Comparison of ENCODE assay signal across 11 cellular contexts in the genomic region with DNA sequence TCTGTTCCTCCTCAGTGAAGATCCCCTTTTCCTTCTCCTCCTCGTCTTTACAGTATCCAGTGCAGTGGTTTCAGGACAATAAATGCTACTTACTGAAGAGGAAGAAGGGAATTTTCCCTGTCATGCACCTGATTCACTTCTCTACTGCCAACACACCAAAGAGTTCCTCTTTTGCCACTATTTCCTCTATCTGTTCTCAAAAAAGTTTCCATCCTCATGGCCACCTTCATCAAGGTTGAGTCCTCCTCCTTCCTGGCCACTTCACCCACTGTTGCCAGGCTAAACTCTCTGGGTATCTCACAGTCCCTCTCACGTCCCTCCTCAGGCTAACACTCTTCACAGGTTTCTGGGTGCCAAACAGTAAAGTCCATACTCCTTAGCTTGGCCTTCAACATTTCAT. TPM values are rescaled to one million over a fixed set of nuclear protein-coding genes. Genes with fewer than 3 reads are reported as not detected.
DNase-seq lines count a peak whose midpoint lies in the region; ATAC-seq, FAIRE-seq and TF ChIP-seq lines count a peak whose summit lies in the region.
"Had no signal": no experiment of that assay in that cellular context is flagged by ENCODE, and none has a peak within 500 bp of the region (broad histone marks: within the 10 kb centered on the region; RNA-seq: fewer than 3 reads in every experiment).

No MANE protein-coding gene starts in this region.

- peak; percentile 69 for ATAC-seq in GM18498 (IDR thresholded peaks at IDR 0.05; ENCODE audit: unreplicated experiment)
- ATAC-seq in GM21390 (IDR thresholded peaks at IDR 0.05; ENCODE audit: unreplicated experiment), result peak; percentile 67
- peak; percentile 76 for ATAC-seq in HG03108 (IDR thresholded peaks at IDR 0.05; ENCODE audit: unreplicated experiment)
- no peak for ATAC-seq in WTC11
- no peak for ATAC-seq in GM19452 (IDR thresholded peaks at IDR 0.05; ENCODE audit: unreplicated experiment)
- ATAC-seq: CD8-positive, alpha-beta T cell had no signal

- peak overlapping the region; percentile 78 for H3K27ac Mint-ChIP-seq in WTC11
- H3K27ac Mint-ChIP-seq: CD8-positive, alpha-beta T cell had no signal

- no peaks in the 10 kb centered on the region for H3K36me3 Mint-ChIP-seq in WTC11

- no peak for FAIRE-seq in urothelium cell line (lab: Jason Lieb, UNC)
- FAIRE-seq: H54 had no signal

- no peak overlapping the region for H3K4me3 Mint-ChIP-seq in WTC11
- H3K4me3 Mint-ChIP-seq: CD8-positive, alpha-beta T cell had no signal

- POLR2A ChIA-PET in WTC11 (lab: Charles Lee), result no interaction called here

- DNase-seq in WTC11 (ENCODE audit: low spot score) (no peak), NCI-H2196 (lab: John Stamatoyannopoulos, UW; ENCODE audit: unreplicated experiment) (no peak), urothelium cell line (ENCODE audit: low spot score) (no peak)
- DNase-seq in NK-92 treated with Interleukin-12 subunit alpha and Interleukin-12 subunit beta, amount 100 ng/mL, for 24 hours (lab: John Stamatoyannopoulos, UW), result no peak
- DNase-seq: CD8-positive, alpha-beta T cell; NCI-H187 treated with DMSO at 0.1 percent for 48 hours had no signal

- H3K4me1 Mint-ChIP-seq in WTC11, result no peaks in the 10 kb centered on the region

- CTCF ChIA-PET in WTC11 (lab: Charles Lee), result no interaction called here

- no peaks in the 10 kb centered on the region for H3K9me3 Mint-ChIP-seq in WTC11
- H3K9me3 Mint-ChIP-seq: CD8-positive, alpha-beta T cell had no signal

- H3K27me3 Mint-ChIP-seq in WTC11 (ENCODE audit: low read depth), result no peaks in the 10 kb centered on the region

- TF ChIP-seq CTCF in WTC11 (IDR thresholded peaks at IDR 0.05), result no peak

TF ChIP-seq in WTC11, 78 proteins besides CTCF, POLR2A, EP300 and RAD21:
- TF ChIP-seq ZNF219 (CRISPR knock-in tag; IDR thresholded peaks at IDR 0.05; ENCODE audit: borderline replicate concordance) (no peak), ELF4 (CRISPR knock-in tag; IDR thresholded peaks at IDR 0.05; ENCODE audit: low read depth) (no peak), NFE2L1 (CRISPR knock-in tag; IDR thresholded peaks at IDR 0.05) (no peak), MXD4 (CRISPR knock-in tag; IDR thresholded peaks at IDR 0.05; ENCODE audit: borderline replicate concordance) (no peak), JAZF1 (CRISPR knock-in tag; IDR thresholded peaks at IDR 0.05) (no peak), IRF2 (CRISPR knock-in tag; IDR thresholded peaks at IDR 0.05; ENCODE audit: borderline replicate concordance, low read depth) (no peak), ZNF263 (CRISPR knock-in tag; IDR thresholded peaks at IDR 0.05; ENCODE audit: low read depth) (no peak), E2F5 (CRISPR knock-in tag; IDR thresholded peaks at IDR 0.05) (no peak), ZNF423 (CRISPR knock-in tag; IDR thresholded peaks at IDR 0.05) (no peak), RELA (CRISPR knock-in tag; IDR thresholded peaks at IDR 0.05; ENCODE audit: borderline replicate concordance) (no peak), FOXK1 (CRISPR knock-in tag; IDR thresholded peaks at IDR 0.05) (no peak), CBFB (CRISPR knock-in tag; IDR thresholded peaks at IDR 0.05; ENCODE audit: low read depth) (no peak), GRHL2 (CRISPR knock-in tag; IDR thresholded peaks at IDR 0.05; ENCODE audit: insufficient replicate concordance, severe bottlenecking) (no peak), NFYB (CRISPR knock-in tag; conservative IDR thresholded peaks at IDR 0.05; ENCODE audit: low read depth) (no peak)
- TF ChIP-seq, protein P1, sequence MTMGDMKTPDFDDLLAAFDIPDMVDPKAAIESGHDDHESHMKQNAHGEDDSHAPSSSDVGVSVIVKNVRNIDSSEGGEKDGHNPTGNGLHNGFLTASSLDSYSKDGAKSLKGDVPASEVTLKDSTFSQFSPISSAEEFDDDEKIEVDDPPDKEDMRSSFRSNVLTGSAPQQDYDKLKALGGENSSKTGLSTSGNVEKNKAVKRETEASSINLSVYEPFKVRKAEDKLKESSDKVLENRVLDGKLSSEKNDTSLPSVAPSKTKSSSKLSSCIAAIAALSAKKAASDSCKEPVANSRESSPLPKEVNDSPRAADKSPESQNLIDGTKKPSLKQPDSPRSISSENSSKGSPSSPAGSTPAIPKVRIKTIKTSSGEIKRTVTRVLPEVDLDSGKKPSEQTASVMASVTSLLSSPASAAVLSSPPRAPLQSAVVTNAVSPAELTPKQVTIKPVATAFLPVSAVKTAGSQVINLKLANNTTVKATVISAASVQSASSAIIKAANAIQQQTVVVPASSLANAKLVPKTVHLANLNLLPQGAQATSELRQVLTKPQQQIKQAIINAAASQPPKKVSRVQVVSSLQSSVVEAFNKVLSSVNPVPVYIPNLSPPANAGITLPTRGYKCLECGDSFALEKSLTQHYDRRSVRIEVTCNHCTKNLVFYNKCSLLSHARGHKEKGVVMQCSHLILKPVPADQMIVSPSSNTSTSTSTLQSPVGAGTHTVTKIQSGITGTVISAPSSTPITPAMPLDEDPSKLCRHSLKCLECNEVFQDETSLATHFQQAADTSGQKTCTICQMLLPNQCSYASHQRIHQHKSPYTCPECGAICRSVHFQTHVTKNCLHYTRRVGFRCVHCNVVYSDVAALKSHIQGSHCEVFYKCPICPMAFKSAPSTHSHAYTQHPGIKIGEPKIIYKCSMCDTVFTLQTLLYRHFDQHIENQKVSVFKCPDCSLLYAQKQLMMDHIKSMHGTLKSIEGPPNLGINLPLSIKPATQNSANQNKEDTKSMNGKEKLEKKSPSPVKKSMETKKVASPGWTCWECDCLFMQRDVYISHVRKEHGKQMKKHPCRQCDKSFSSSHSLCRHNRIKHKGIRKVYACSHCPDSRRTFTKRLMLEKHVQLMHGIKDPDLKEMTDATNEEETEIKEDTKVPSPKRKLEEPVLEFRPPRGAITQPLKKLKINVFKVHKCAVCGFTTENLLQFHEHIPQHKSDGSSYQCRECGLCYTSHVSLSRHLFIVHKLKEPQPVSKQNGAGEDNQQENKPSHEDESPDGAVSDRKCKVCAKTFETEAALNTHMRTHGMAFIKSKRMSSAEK (CRISPR knock-in tag; IDR thresholded peaks at IDR 0.05; ENCODE audit: borderline replicate concordance), result no peak

RNA-seq across cellular contexts. Expression of gene PLEKHM3, which starts 41.7 kb away (rescaled TPM):
- total RNA-seq in WTC11 (2021), result 4.3 to 5.8 TPM (median 4.5 TPM) in 3 replicates

Comparison
In these comparisons a context has a peak if more than half of its experiments do, and no peak if none do; other contexts are left out.
1. ATAC-seq: peak in GM18498 (single experiment), GM21390 (single experiment) and HG03108 (single experiment); none in WTC11 (single experiment) and GM19452 (single experiment).